ENCODE assay signal across 34 cellular contexts in the genomic region with DNA sequence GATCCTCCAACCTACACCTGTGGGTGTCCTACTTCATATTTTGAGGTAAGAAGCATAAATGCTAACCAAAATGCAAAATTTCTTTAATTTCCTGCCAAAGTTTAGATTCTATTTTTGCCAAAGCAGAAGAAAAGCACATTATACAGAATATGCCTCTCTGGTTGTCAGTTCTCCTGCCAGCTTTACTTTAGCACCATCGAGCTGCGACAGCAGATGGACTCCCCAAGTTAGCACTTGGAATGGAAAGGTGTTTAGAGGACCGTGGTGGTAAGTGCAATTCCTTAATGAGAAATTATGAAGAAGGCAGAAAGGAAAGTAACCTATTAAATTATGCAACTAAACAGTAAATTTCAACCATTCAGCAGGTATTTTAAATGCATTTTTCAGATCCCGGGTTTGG.
"Had no signal": no experiment of that assay in that cellular context is flagged by ENCODE, and none has a peak within 500 bp of the region (broad histone marks: within the 10 kb centered on the region; RNA-seq: fewer than 3 reads in every experiment).

No MANE protein-coding gene starts in this region.

- DNase-seq: Karpas-422, Kasumi-1, KBM-7, KG1, MG63, MM.1S, MV-4-11, NCI-H1048, NCI-H1092, NCI-H1092 treated with DMSO at 0.1 percent for 48 hours, NCI-H1105, NCI-H1105 treated with DMSO at 0.1 percent for 48 hours, NCI-H1417, NCI-H1417 treated with DMSO at 0.1 percent for 48 hours, NCI-H1436, NCI-H1436 treated with DMSO at 0.1 percent for 48 hours, NCI-H146, NCI-H1694, NCI-H1694 treated with DMSO at 0.1 percent for 48 hours, NCI-H187, NCI-H187 treated with DMSO at 0.1 percent for 48 hours, NCI-H1930, NCI-H2029, NCI-H2029 treated with DMSO at 0.1 percent for 48 hours, NCI-H2081, NCI-H2081 treated with DMSO at 0.1 percent for 48 hours, NCI-H2107, NCI-H2171, NCI-H2171 treated with DMSO at 0.1 percent for 48 hours, NCI-H2227 treated with DMSO at 0.1 percent for 48 hours, NCI-H226, NCI-H345, NCI-H446, NCI-H446 treated with DMSO at 0.1 percent for 48 hours had no signal
